ENCODE assay signal across 1 cellular context in the genomic region with DNA sequence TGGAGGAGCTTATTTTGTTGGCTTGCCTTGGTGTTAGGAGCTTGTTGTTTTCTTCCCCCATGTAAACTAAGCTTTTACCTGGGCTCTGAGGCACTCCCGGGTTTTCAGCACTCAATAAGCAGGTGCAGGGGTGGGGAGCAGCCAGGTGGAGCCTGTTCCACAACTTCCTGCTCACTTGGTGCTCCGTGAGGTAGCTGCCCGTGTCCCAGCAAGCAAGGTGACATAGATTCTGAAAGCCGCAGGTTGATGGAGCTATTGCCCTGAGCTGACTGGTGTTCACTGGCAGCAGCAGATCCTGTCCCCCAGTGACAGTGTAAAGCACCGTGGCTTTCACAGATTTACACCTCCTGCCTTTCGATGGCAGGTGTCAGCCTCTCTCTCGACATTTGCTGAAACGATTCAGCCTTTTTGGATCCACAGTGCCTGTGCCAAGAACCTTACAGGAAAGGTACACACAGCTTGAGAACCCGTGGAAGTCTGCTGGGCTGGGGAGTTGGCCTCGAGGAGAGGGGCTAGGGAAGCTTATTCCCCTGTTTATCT.
TF ChIP-seq lines count a peak whose summit lies in the region.

No MANE protein-coding gene starts in this region.

TF ChIP-seq in GM23338, 12 proteins besides CTCF, POLR2A, EP300 and RAD21 (continued from another document):
- TF ChIP-seq, protein P1, sequence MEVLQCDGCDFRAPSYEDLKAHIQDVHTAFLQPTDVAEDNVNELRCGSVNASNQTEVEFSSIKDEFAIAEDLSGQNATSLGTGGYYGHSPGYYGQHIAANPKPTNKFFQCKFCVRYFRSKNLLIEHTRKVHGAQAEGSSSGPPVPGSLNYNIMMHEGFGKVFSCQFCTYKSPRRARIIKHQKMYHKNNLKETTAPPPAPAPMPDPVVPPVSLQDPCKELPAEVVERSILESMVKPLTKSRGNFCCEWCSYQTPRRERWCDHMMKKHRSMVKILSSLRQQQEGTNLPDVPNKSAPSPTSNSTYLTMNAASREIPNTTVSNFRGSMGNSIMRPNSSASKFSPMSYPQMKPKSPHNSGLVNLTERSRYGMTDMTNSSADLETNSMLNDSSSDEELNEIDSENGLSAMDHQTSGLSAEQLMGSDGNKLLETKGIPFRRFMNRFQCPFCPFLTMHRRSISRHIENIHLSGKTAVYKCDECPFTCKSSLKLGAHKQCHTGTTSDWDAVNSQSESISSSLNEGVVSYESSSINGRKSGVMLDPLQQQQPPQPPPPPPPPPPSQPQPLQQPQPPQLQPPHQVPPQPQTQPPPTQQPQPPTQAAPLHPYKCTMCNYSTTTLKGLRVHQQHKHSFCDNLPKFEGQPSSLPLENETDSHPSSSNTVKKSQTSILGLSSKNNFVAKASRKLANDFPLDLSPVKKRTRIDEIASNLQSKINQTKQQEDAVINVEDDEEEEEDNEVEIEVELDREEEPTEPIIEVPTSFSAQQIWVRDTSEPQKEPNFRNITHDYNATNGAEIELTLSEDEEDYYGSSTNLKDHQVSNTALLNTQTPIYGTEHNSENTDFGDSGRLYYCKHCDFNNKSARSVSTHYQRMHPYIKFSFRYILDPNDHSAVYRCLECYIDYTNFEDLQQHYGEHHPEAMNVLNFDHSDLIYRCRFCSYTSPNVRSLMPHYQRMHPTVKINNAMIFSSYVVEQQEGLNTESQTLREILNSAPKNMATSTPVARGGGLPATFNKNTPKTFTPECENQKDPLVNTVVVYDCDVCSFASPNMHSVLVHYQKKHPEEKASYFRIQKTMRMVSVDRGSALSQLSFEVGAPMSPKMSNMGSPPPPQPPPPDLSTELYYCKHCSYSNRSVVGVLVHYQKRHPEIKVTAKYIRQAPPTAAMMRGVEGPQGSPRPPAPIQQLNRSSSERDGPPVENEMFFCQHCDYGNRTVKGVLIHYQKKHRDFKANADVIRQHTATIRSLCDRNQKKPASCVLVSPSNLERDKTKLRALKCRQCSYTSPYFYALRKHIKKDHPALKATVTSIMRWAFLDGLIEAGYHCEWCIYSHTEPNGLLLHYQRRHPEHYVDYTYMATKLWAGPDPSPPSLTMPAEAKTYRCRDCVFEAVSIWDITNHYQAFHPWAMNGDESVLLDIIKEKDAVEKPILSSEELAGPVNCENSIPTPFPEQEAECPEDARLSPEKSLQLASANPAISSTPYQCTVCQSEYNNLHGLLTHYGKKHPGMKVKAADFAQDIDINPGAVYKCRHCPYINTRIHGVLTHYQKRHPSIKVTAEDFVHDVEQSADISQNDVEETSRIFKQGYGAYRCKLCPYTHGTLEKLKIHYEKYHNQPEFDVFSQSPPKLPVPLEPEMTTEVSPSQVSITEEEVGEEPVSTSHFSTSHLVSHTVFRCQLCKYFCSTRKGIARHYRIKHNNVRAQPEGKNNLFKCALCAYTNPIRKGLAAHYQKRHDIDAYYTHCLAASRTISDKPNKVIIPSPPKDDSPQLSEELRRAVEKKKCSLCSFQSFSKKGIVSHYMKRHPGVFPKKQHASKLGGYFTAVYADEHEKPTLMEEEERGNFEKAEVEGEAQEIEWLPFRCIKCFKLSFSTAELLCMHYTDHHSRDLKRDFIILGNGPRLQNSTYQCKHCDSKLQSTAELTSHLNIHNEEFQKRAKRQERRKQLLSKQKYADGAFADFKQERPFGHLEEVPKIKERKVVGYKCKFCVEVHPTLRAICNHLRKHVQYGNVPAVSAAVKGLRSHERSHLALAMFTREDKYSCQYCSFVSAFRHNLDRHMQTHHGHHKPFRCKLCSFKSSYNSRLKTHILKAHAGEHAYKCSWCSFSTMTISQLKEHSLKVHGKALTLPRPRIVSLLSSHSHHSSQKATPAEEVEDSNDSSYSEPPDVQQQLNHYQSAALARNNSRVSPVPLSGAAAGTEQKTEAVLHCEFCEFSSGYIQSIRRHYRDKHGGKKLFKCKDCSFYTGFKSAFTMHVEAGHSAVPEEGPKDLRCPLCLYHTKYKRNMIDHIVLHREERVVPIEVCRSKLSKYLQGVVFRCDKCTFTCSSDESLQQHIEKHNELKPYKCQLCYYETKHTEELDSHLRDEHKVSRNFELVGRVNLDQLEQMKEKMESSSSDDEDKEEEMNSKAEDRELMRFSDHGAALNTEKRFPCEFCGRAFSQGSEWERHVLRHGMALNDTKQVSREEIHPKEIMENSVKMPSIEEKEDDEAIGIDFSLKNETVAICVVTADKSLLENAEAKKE (CRISPR knock-in tag; IDR thresholded peaks at IDR 0.05) = no peak
- TF ChIP-seq JUNB (IDR thresholded peaks at IDR 0.05; ENCODE audit: unreplicated experiment) (no peak), NANOG (IDR thresholded peaks at IDR 0.05; ENCODE audit: borderline replicate concordance) (no peak), CREB1 (CRISPR knock-in tag; IDR thresholded peaks at IDR 0.05; ENCODE audit: low read depth) (no peak), EZH2phosphoT487 (IDR thresholded peaks at IDR 0.05; ENCODE audit: unreplicated experiment) (no peak), EZH2 (IDR thresholded peaks at IDR 0.05; ENCODE audit: low read depth, unreplicated experiment) (no peak), ZNF114 (CRISPR knock-in tag; IDR thresholded peaks at IDR 0.05) (no peak), ZNF331 (CRISPR knock-in tag; IDR thresholded peaks at IDR 0.05; ENCODE audit: low read depth) (no peak)
- TF ChIP-seq, protein P2, sequence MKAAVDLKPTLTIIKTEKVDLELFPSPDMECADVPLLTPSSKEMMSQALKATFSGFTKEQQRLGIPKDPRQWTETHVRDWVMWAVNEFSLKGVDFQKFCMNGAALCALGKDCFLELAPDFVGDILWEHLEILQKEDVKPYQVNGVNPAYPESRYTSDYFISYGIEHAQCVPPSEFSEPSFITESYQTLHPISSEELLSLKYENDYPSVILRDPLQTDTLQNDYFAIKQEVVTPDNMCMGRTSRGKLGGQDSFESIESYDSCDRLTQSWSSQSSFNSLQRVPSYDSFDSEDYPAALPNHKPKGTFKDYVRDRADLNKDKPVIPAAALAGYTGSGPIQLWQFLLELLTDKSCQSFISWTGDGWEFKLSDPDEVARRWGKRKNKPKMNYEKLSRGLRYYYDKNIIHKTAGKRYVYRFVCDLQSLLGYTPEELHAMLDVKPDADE (IDR thresholded peaks at IDR 0.05) = no peak
- TF ChIP-seq, protein P3, sequence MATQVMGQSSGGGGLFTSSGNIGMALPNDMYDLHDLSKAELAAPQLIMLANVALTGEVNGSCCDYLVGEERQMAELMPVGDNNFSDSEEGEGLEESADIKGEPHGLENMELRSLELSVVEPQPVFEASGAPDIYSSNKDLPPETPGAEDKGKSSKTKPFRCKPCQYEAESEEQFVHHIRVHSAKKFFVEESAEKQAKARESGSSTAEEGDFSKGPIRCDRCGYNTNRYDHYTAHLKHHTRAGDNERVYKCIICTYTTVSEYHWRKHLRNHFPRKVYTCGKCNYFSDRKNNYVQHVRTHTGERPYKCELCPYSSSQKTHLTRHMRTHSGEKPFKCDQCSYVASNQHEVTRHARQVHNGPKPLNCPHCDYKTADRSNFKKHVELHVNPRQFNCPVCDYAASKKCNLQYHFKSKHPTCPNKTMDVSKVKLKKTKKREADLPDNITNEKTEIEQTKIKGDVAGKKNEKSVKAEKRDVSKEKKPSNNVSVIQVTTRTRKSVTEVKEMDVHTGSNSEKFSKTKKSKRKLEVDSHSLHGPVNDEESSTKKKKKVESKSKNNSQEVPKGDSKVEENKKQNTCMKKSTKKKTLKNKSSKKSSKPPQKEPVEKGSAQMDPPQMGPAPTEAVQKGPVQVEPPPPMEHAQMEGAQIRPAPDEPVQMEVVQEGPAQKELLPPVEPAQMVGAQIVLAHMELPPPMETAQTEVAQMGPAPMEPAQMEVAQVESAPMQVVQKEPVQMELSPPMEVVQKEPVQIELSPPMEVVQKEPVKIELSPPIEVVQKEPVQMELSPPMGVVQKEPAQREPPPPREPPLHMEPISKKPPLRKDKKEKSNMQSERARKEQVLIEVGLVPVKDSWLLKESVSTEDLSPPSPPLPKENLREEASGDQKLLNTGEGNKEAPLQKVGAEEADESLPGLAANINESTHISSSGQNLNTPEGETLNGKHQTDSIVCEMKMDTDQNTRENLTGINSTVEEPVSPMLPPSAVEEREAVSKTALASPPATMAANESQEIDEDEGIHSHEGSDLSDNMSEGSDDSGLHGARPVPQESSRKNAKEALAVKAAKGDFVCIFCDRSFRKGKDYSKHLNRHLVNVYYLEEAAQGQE (IDR thresholded peaks at IDR 0.05; ENCODE audit: unreplicated experiment) = no peak
